Comparison of ENCODE assay signal across 26 cellular contexts in genomic region chr2:209694748-209695147, GRCh38.
"Had no signal": no experiment of that assay in that cellular context is flagged by ENCODE, and none has a peak within 500 bp of the region (broad histone marks: within the 10 kb centered on the region; RNA-seq: fewer than 3 reads in every experiment).

No MANE protein-coding gene starts in this region.

- H3K27me3 Mint-ChIP-seq: activated CD4-positive, alpha-beta memory T cell treated with anti-CD3 and anti-CD28 coated beads for 36 hours; activated CD4-positive, alpha-beta T cell treated with anti-CD3 and anti-CD28 coated beads, Interleukin-2, amount 10 ng/mL, durations not matched to agents 7 days and 5 days; activated naive CD8-positive, alpha-beta T cell; central memory CD8-positive, alpha-beta T cell had no signal

- ATAC-seq: activated T-cell treated with anti-CD3 and anti-CD28 coated beads, Interleukin-2, amount 50 U/mL, for 4 hours; SK-N-SH treated with all-trans-retinoic acid at 6 μM for 48 hours had no signal

- H3K36me3 Mint-ChIP-seq: activated CD4-positive, alpha-beta memory T cell treated with anti-CD3 and anti-CD28 coated beads for 36 hours; activated naive CD8-positive, alpha-beta T cell had no signal

- H3K4me3 Mint-ChIP-seq: activated CD4-positive, alpha-beta memory T cell treated with anti-CD3 and anti-CD28 coated beads for 36 hours; activated CD4-positive, alpha-beta T cell treated with anti-CD3 and anti-CD28 coated beads, Interleukin-2, amount 10 ng/mL, durations not matched to agents 7 days and 5 days; activated naive CD4-positive, alpha-beta T cell treated with anti-CD3 and anti-CD28 coated beads for 36 hours; activated naive CD8-positive, alpha-beta T cell; activated T-cell treated with anti-CD3 and anti-CD28 coated beads, Interleukin-2, amount 50 U/mL, for 4 hours; brain; central memory CD8-positive, alpha-beta T cell; T-helper 2 cell treated with Interferon-gamma antibody and Interleukin-4, amounts not matched to agents 5 μg/mL and 100 μg/mL, for 36 hours had no signal

- H3K27ac ChIP-seq: SJSA1 had no signal

- H3K4me3 ChIP-seq: Peyer's patch, SJSA1 had no signal

- H3K4me1 ChIP-seq: Peyer's patch, SJSA1 had no signal

- H3K9me3 ChIP-seq: Peyer's patch had no signal

- H3K27ac Mint-ChIP-seq: activated CD4-positive, alpha-beta memory T cell treated with anti-CD3 and anti-CD28 coated beads for 36 hours; activated CD4-positive, alpha-beta T cell treated with anti-CD3 and anti-CD28 coated beads, Interleukin-2, amount 10 ng/mL, durations not matched to agents 7 days and 5 days; activated naive CD4-positive, alpha-beta T cell treated with anti-CD3 and anti-CD28 coated beads for 36 hours; activated naive CD8-positive, alpha-beta T cell; T-helper 2 cell treated with Interferon-gamma antibody and Interleukin-4, amounts not matched to agents 5 μg/mL and 100 μg/mL, for 36 hours had no signal

- DNase-seq: activated CD4-positive, alpha-beta memory T cell treated with anti-CD3 and anti-CD28 coated beads for 36 hours; activated CD4-positive, alpha-beta T cell treated with anti-CD3 and anti-CD28 coated beads for 1 hour; activated CD4-positive, alpha-beta T cell treated with anti-CD3 and anti-CD28 coated beads, Interleukin-2, amount 10 ng/mL, durations not matched to agents 7 days and 5 days; activated CD8-positive, alpha-beta memory T cell treated with anti-CD3 and anti-CD28 coated beads for 24 hours; activated effector memory CD4-positive, alpha-beta T cell treated with anti-CD3 and anti-CD28 coated beads, Interleukin-2, amount 50 U/mL, for 16 hours; activated naive CD4-positive, alpha-beta T cell treated with anti-CD3 and anti-CD28 coated beads for 36 hours; activated T-cell treated with anti-CD3 and anti-CD28 coated beads, Interleukin-2, amount 50 U/mL, for 4 hours; amygdala; NCI-H1092 treated with DMSO at 0.1 percent for 48 hours; NCI-H1417 treated with DMSO at 0.1 percent for 48 hours; NCI-H1694; NCI-H2029; NCI-H345; NCI-H510A; NCI-H526 treated with DMSO at 0.1 percent for 48 hours; NCI-H82; Peyer's patch; SHP77; SW 1271 had no signal

- FAIRE-seq: astrocyte had no signal

- H3K4me1 Mint-ChIP-seq: central memory CD8-positive, alpha-beta T cell had no signal

- H3K36me3 ChIP-seq: Peyer's patch, SJSA1 had no signal

- H3K27me3 ChIP-seq: Peyer's patch, SJSA1 had no signal

- H3K9me3 Mint-ChIP-seq: activated CD4-positive, alpha-beta memory T cell treated with anti-CD3 and anti-CD28 coated beads for 36 hours; activated CD4-positive, alpha-beta T cell treated with anti-CD3 and anti-CD28 coated beads, Interleukin-2, amount 10 ng/mL, durations not matched to agents 7 days and 5 days; brain; central memory CD8-positive, alpha-beta T cell; T-helper 2 cell treated with Interferon-gamma antibody and Interleukin-4, amounts not matched to agents 5 μg/mL and 100 μg/mL, for 36 hours had no signal
